8 cellular contexts compared by ENCODE assay signal in the genomic region with DNA sequence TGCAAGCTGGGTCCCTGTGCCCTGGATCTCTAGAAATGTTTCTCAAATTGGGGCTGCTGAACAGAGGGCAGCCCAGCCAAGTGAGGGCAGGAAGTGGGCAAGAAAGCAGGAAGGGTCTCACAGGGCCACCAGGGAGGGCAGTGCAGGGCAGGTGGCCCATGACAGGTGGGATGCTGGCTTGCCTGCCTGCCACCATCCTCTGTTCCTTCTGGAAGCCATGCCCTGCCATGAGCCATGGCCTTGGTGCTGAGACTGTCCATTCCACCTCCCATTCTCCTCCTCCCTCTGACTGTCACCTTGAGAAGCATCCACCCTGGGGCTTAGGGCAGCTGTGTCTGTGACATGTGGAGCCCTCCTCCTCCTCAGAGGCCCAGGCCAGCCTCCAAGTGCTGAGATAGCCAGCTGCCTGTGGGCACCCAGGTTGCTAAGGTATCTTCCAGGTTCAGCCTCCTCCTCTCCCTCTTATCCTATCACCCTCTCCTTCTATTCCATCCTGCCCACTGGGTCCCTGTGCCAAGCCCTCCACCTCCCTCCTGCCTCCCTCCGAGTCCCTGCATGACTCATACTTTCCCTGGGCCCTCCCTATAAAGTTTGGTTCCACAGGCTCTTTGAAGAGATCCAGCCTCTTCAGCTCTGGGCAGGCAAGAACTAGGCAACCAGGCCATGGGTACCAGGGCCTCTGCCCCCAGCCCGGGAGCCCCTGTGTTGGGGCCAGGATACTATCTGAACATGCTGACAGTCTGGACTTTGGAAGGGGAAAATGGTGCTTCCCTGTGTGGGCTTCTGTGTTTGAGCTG. TPM values are rescaled to one million over a fixed set of nuclear protein-coding genes. Genes with fewer than 3 reads are reported as not detected.
DNase-seq lines count a peak whose midpoint lies in the region; ATAC-seq and TF ChIP-seq lines count a peak whose summit lies in the region.

No MANE protein-coding gene starts in this region.

- H3K9me3 ChIP-seq in A673 (ENCODE audit: low read depth, low read length, poor library complexity, severe bottlenecking) (no peaks in the 10 kb centered on the region), left ventricle myocardium inferior (replicated peaks) (no peaks in the 10 kb centered on the region)

- CTCF ChIA-PET in A673 (lab: Charles Lee): interaction anchor here (0.8 kb wide), 1 partner anchor 125 kb away, joined by 3 read pairs; no protein-coding TSS in a partner anchor

- intact Hi-C loops in A673 (cut with micrococcal nuclease; ENCODE audit: unreplicated experiment) (no loop called here), left ventricle myocardium inferior (cut with micrococcal nuclease) (loop anchor here (10.0 kb wide), 1 partner anchor 47 kb away; no protein-coding TSS in a partner anchor)

- H3K4me3 ChIP-seq in A673 (ENCODE audit: low read depth, low read length, poor library complexity, severe bottlenecking) (no peak overlapping the region), left ventricle myocardium inferior (peak overlapping the region; percentile 96)

- TF ChIP-seq CTCF in A673 (conservative IDR thresholded peaks at IDR 0.05; ENCODE audit: low read depth, low read length) (no peak), left ventricle myocardium inferior (IDR thresholded peaks at IDR 0.05; ENCODE audit: borderline replicate concordance) (no peak)

- peaks cover 29% of the 10 kb centered on the region for H3K36me3 Mint-ChIP-seq in activated naive CD4-positive, alpha-beta T cell treated with anti-CD3 and anti-CD28 coated beads, Interleukin-2, amount 50 U/mL, for 24 hours

- peak overlapping the region; percentile 97 for H3K27ac Mint-ChIP-seq in activated naive CD4-positive, alpha-beta T cell treated with anti-CD3 and anti-CD28 coated beads, Interleukin-2, amount 50 U/mL, for 24 hours

- H3K4me1 Mint-ChIP-seq in activated naive CD4-positive, alpha-beta T cell treated with anti-CD3 and anti-CD28 coated beads, Interleukin-2, amount 50 U/mL, for 24 hours: peaks cover 73% of the 10 kb centered on the region

- BruUV-seq in A673 (replicated peaks; lab: Mats Ljungman, UMichigan): no TSS peak

- peak overlapping the region; percentile 95 for H3K4me3 Mint-ChIP-seq in activated naive CD4-positive, alpha-beta T cell treated with anti-CD3 and anti-CD28 coated beads, Interleukin-2, amount 50 U/mL, for 24 hours

- H3K27me3 Mint-ChIP-seq in activated naive CD4-positive, alpha-beta T cell treated with anti-CD3 and anti-CD28 coated beads, Interleukin-2, amount 50 U/mL, for 24 hours: no peaks in the 10 kb centered on the region

- no peaks in the 10 kb centered on the region for H3K9me3 Mint-ChIP-seq in activated naive CD4-positive, alpha-beta T cell treated with anti-CD3 and anti-CD28 coated beads, Interleukin-2, amount 50 U/mL, for 24 hours

- POLR2A ChIA-PET in A673 (lab: Charles Lee; ENCODE audit: low non-redundant PET): no interaction called here

- ATAC-seq in HG02763 (IDR thresholded peaks at IDR 0.05; ENCODE audit: unreplicated experiment): no peak

- H3K27me3 ChIP-seq in A673 (replicated peaks; ENCODE audit: insufficient read depth, low read depth, low read length, poor library complexity) (no peaks in the 10 kb centered on the region), left ventricle myocardium inferior (ENCODE audit: low read depth) (no peaks in the 10 kb centered on the region)

- H3K27ac ChIP-seq in A673 (ENCODE audit: low read depth, low read length, poor library complexity, severe bottlenecking): no peak overlapping the region
- H3K27ac ChIP-seq in left ventricle myocardium inferior (replicated peaks): peak overlapping the region; percentile 99

- DNase-seq in A673 (ENCODE audit: low spot score) (peak; percentile 41), M059J (ENCODE audit: low read depth) (peak; percentile 93), left ventricle myocardium inferior (peak; percentile 72), activated gamma-delta T cell treated with Interleukin-2 at 50 U/mL for 16 hours (no peak), NCI-H1930 (lab: John Stamatoyannopoulos, UW) (no peak)
- peak; percentile 44 to 76 for DNase-seq in stimulated activated CD4-positive, alpha-beta T cell treated with anti-CD3 and anti-CD28 coated beads, Interleukin-4, amount 100 ng/mL, for 4 hours

- H3K4me1 ChIP-seq in A673 (ENCODE audit: insufficient read depth, low read length, poor library complexity, severe bottlenecking): no peaks in the 10 kb centered on the region
- H3K4me1 ChIP-seq in left ventricle myocardium inferior: peaks cover 92% of the 10 kb centered on the region

- H3K36me3 ChIP-seq in A673 (ENCODE audit: insufficient read depth, low read length, poor library complexity, severe bottlenecking): no peaks in the 10 kb centered on the region
- no peaks in the 10 kb centered on the region for H3K36me3 ChIP-seq in left ventricle myocardium inferior

RNA-seq across cellular contexts. Expression of a gene that starts 1.3 kb away (rescaled TPM):
- total RNA-seq in A673 (2021) (not detected in 2 replicates), left ventricle myocardium inferior (104 TPM)
- total RNA-seq in M059J (2014; rRNA removed; shearing (Covaris generic)): 5.3 and 17.1 TPM in 2 replicates

RNA-seq across cellular contexts. Expression of a gene that starts 52.4 kb away (rescaled TPM):
- total RNA-seq in A673 (2021) (not detected in 2 replicates), left ventricle myocardium inferior (0.05 TPM)
- total RNA-seq in M059J (2014; rRNA removed; shearing (Covaris generic)): not detected in 2 replicates

Comparison
In these comparisons a context has a peak if more than half of its experiments do, and no peak if none do; other contexts are left out.
1. DNase-seq: peak in A673 (single experiment), M059J (single experiment), left ventricle myocardium inferior (single experiment) and stimulated activated CD4-positive, alpha-beta T cell treated with anti-CD3 and anti-CD28 coated beads, Interleukin-4, amount 100 ng/mL, for 4 hours (2 of 2); none in activated gamma-delta T cell treated with Interleukin-2 at 50 U/mL for 16 hours (single experiment) and NCI-H1930 (0 of 2).